Comparison of ENCODE assay signal across 11 cellular contexts in genomic region chr6:20366082-20366834, GRCh38. TPM values are rescaled to one million over a fixed set of nuclear protein-coding genes. Genes with fewer than 3 reads are reported as not detected.
DNase-seq lines count a peak whose midpoint lies in the region; ATAC-seq, FAIRE-seq and TF ChIP-seq lines count a peak whose summit lies in the region.
"Had no signal": no experiment of that assay in that cellular context is flagged by ENCODE, and none has a peak within 500 bp of the region (broad histone marks: within the 10 kb centered on the region; RNA-seq: fewer than 3 reads in every experiment).

No MANE protein-coding gene starts in this region.

- FAIRE-seq in small intestine (lab: Jason Lieb, UNC) = no peak
- FAIRE-seq: endothelial cell of umbilical vein had no signal

- peaks cover 61% of the 10 kb centered on the region for H3K4me1 ChIP-seq in CD4-positive, alpha-beta memory T cell (ENCODE audit: insufficient read depth, low read length)
- H3K4me1 ChIP-seq in heart left ventricle = no peaks in the 10 kb centered on the region
- H3K4me1 ChIP-seq in small intestine (ENCODE audit: control insufficient read depth in 2 of 2, insufficient read depth in 1 of 2, low read depth in 1 of 2, low read length in 1 of 2) = peaks cover 3 to 4% of the 10 kb centered on the region in 2 donors
- H3K4me1 ChIP-seq: BE2C had no signal

- peaks cover 47 to 67% (median 57%) of the 10 kb centered on the region in 4 donors for H3K4me1 Mint-ChIP-seq in CD4-positive, alpha-beta memory T cell
- H3K4me1 Mint-ChIP-seq in T-cell (peaks cover 63 to 71% (median 63%) of the 10 kb centered on the region in 3 donors), progenitor cell of endocrine pancreas (ENCODE audit: low read depth) (peaks cover 5% of the 10 kb centered on the region)
- H3K4me1 Mint-ChIP-seq in natural killer cell treated with Interleukin-12 subunit alpha and Interleukin-12 subunit beta and Interleukin-15 and Interleukin-18, amount 100 ng/mL, for 72 hours (ENCODE audit: low read depth in 2 of 2) = peaks cover 57 to 59% of the 10 kb centered on the region in 2 donors

- POLR2A ChIA-PET in CD4-positive, alpha-beta memory T cell (lab: Charles Lee; ENCODE audit: partially characterized antibody) = interaction anchor here (0.7 to 11.8 kb wide), 32 partner anchors 9 to 168 kb away, joined by 3 to 363 read pairs (median 6); partner anchors contain the start of genes CDKAL1 and E2F3
- POLR2A ChIA-PET in T-cell (lab: Charles Lee) = interaction anchor here (1.0 to 2.5 kb wide), 4 partner anchors 30 to 87 kb away, joined by 3 to 24 read pairs (median 7); no protein-coding TSS in a partner anchor

- peaks cover 0 to 2% (median 0%) of the 10 kb centered on the region in 8 donors for H3K9me3 Mint-ChIP-seq in CD4-positive, alpha-beta memory T cell
- H3K9me3 Mint-ChIP-seq in T-cell (peaks cover 0 to 8% (median 4%) of the 10 kb centered on the region in 3 donors), progenitor cell of endocrine pancreas (ENCODE audit: low read depth) (no peaks in the 10 kb centered on the region)
- H3K9me3 Mint-ChIP-seq in natural killer cell treated with Interleukin-12 subunit alpha and Interleukin-12 subunit beta and Interleukin-15 and Interleukin-18, amount 100 ng/mL, for 72 hours = peaks cover 13% of the 10 kb centered on the region

- H3K4me3 Mint-ChIP-seq in CD4-positive, alpha-beta memory T cell = peak overlapping the region; percentile 64 to 91 (median 82)
- H3K4me3 Mint-ChIP-seq in T-cell = peak overlapping the region; percentile 73 to 81 (median 75)
- H3K4me3 Mint-ChIP-seq in natural killer cell treated with Interleukin-12 subunit alpha and Interleukin-12 subunit beta and Interleukin-15 and Interleukin-18, amount 100 ng/mL, for 72 hours = peak overlapping the region; percentile 76
- H3K4me3 Mint-ChIP-seq in progenitor cell of endocrine pancreas (ENCODE audit: low read depth) = no peak overlapping the region

- H3K27ac ChIP-seq in CD4-positive, alpha-beta memory T cell (ENCODE audit: low read depth, low read length) = peak overlapping the region; percentile 42
- H3K27ac ChIP-seq in heart left ventricle (peak overlapping the region in 1 of 12 donors; percentile 51), small intestine (ENCODE audit: low read depth in 1 of 2, low read length in 1 of 2) (peak overlapping the region in 1 of 2 donors; percentile 26)

- 36 to 42% (median 40%) methylated on average over 7 of the region's 7 CpGs for WGBS in heart left ventricle, 4 donors
- WGBS in small intestine, 3 donors = 45 to 70% (median 63%) methylated on average over 7 of the region's 7 CpGs

- no peak for TF ChIP-seq CTCF in progenitor cell of endocrine pancreas (IDR thresholded peaks at IDR 0.05; ENCODE audit: unreplicated experiment)
- TF ChIP-seq CTCF in heart left ventricle (IDR thresholded peaks at IDR 0.05) = no peak

- CTCF ChIA-PET in CD4-positive, alpha-beta memory T cell (lab: Charles Lee; ENCODE audit: partially characterized antibody) = interaction anchor here (0.6 to 6.6 kb wide), 20 partner anchors 8 to 161 kb away, joined by 3 to 48 read pairs (median 4); no protein-coding TSS in a partner anchor
- CTCF ChIA-PET in T-cell (lab: Charles Lee) = interaction anchor here (0.6 to 2.0 kb wide), 7 partner anchors 29 to 92 kb away, joined by 3 to 14 read pairs (median 3); no protein-coding TSS in a partner anchor

- no peaks in the 10 kb centered on the region for H3K27me3 Mint-ChIP-seq in CD4-positive, alpha-beta memory T cell
- H3K27me3 Mint-ChIP-seq in T-cell (no peaks in the 10 kb centered on the region), progenitor cell of endocrine pancreas (peaks cover 4% of the 10 kb centered on the region)
- no peaks in the 10 kb centered on the region for H3K27me3 Mint-ChIP-seq in natural killer cell treated with Interleukin-12 subunit alpha and Interleukin-12 subunit beta and Interleukin-15 and Interleukin-18, amount 100 ng/mL, for 72 hours

- intact Hi-C loops in CD4-positive, alpha-beta memory T cell (cut with micrococcal nuclease) = loop anchor here (1.0 kb wide), 3 partner anchors 35 to 75 kb away; partner anchors contain the start of gene E2F3
- intact Hi-C loops in heart left ventricle (cut with DNase I) = no loop called here

- H3K4me3 ChIP-seq in CD4-positive, alpha-beta memory T cell (ENCODE audit: low read length in 2 of 2) = peak overlapping the region; percentile 6 to 21
- H3K4me3 ChIP-seq in heart left ventricle (no peak overlapping the region), small intestine (ENCODE audit: low read depth in 1 of 2, low read length in 2 of 2) (no peak overlapping the region)

- H3K36me3 Mint-ChIP-seq in CD4-positive, alpha-beta memory T cell = no peaks in the 10 kb centered on the region
- H3K36me3 Mint-ChIP-seq in T-cell (no peaks in the 10 kb centered on the region), progenitor cell of endocrine pancreas (ENCODE audit: insufficient read depth) (no peaks in the 10 kb centered on the region)
- H3K36me3 Mint-ChIP-seq in natural killer cell treated with Interleukin-12 subunit alpha and Interleukin-12 subunit beta and Interleukin-15 and Interleukin-18, amount 100 ng/mL, for 72 hours = no peaks in the 10 kb centered on the region

- no peaks in the 10 kb centered on the region for H3K9me3 ChIP-seq in CD4-positive, alpha-beta memory T cell (ENCODE audit: control insufficient read depth in 1 of 2, low read length in 2 of 2)
- H3K9me3 ChIP-seq in heart left ventricle (no peaks in the 10 kb centered on the region), small intestine (ENCODE audit: control insufficient read depth, low read depth) (no peaks in the 10 kb centered on the region)
- H3K9me3 ChIP-seq: BE2C had no signal

- peak; percentile 86 to 94 (median 92) for ATAC-seq in T-cell (replicated peaks in 1 of 4)
- peak; percentile 66 to 73 for ATAC-seq in natural killer cell treated with Interleukin-12 subunit alpha and Interleukin-12 subunit beta and Interleukin-15 and Interleukin-18, amount 100 ng/mL, for 72 hours
- no peak for ATAC-seq in HG02623 (IDR thresholded peaks at IDR 0.05; ENCODE audit: unreplicated experiment)
- no peak for ATAC-seq in heart left ventricle

- no peak for TF ChIP-seq POLR2A in heart left ventricle (IDR thresholded peaks at IDR 0.05)

- no peaks in the 10 kb centered on the region for H3K36me3 ChIP-seq in CD4-positive, alpha-beta memory T cell (ENCODE audit: insufficient read depth, low read length)
- H3K36me3 ChIP-seq in heart left ventricle = no peaks in the 10 kb centered on the region
- H3K36me3 ChIP-seq in small intestine (ENCODE audit: control insufficient read depth in 2 of 2, insufficient read depth in 2 of 2, low read length in 2 of 2) = no peaks in the 10 kb centered on the region
- H3K36me3 ChIP-seq: BE2C had no signal

- peak overlapping the region; percentile 86 to 97 (median 92) for H3K27ac Mint-ChIP-seq in CD4-positive, alpha-beta memory T cell
- H3K27ac Mint-ChIP-seq in T-cell (peak overlapping the region; percentile 99 to 100), progenitor cell of endocrine pancreas (no peak overlapping the region)
- H3K27ac Mint-ChIP-seq in natural killer cell treated with Interleukin-12 subunit alpha and Interleukin-12 subunit beta and Interleukin-15 and Interleukin-18, amount 100 ng/mL, for 72 hours = peak overlapping the region; percentile 85 to 86

- peak; percentile 37 to 48 (median 44) for DNase-seq in CD4-positive, alpha-beta memory T cell
- DNase-seq in T-cell (peak; percentile 24 to 81 (median 48)), progenitor cell of endocrine pancreas (ENCODE audit: low spot score, unreplicated experiment) (no peak), heart left ventricle (no peak), small intestine (no peak)
- DNase-seq in activated effector memory CD4-positive, alpha-beta T cell treated with Interleukin-2 at 50 U/mL for 16 hours = peak; percentile 59
- DNase-seq in natural killer cell treated with Interleukin-12 subunit alpha and Interleukin-12 subunit beta and Interleukin-15 and Interleukin-18, amount 100 ng/mL, for 72 hours (ENCODE audit: low spot score) = peak; percentile 69
- DNase-seq: BE2C, KG1 had no signal

- H3K27me3 ChIP-seq in CD4-positive, alpha-beta memory T cell (ENCODE audit: insufficient read depth, low read length) = no peaks in the 10 kb centered on the region
- peaks cover 0 to 6% (median 0%) of the 10 kb centered on the region in 9 donors for H3K27me3 ChIP-seq in heart left ventricle
- H3K27me3 ChIP-seq in small intestine (ENCODE audit: control insufficient read depth in 2 of 2, insufficient read depth in 2 of 2, low read length in 2 of 2) = no peaks in the 10 kb centered on the region

RNA-seq across cellular contexts. Expression of gene E2F3, which starts 35.4 kb away (rescaled TPM):
- 10 to 100 TPM; 25.2 to 25.5 TPM for total RNA-seq in CD4-positive, alpha-beta memory T cell
- 1 to 10 TPM; 1.3 to 5.3 TPM for polyA plus RNA-seq in CD4-positive, alpha-beta memory T cell
- total RNA-seq in T-cell = 10 to 100 TPM in 4 of 5 donors, 1 to 10 TPM in 1; 9.6 to 28.2 (median 23.1) TPM
- total RNA-seq in natural killer cell treated with Interleukin-12 subunit alpha and Interleukin-12 subunit beta and Interleukin-15 and Interleukin-18, amount 100 ng/mL, for 72 hours = 10 to 100 TPM; 24.2 to 37.4 TPM
- 32.5 and 33.2 TPM in 2 replicates for total RNA-seq in progenitor cell of endocrine pancreas
- total RNA-seq in heart left ventricle = 10 to 100 TPM in 1 of 9 donors, 1 to 10 TPM in 8; 4.2 to 13.8 (median 6.8) TPM
- polyA plus RNA-seq in heart left ventricle = 1 to 10 TPM; 2.7 to 5.6 TPM
- 1 to 10 TPM; 1.8 to 6.6 (median 2.2) TPM for polyA plus RNA-seq in small intestine

Comparison
In these comparisons a context has a peak if more than half of its experiments do, and no peak if none do; other contexts are left out.
1. DNase-seq: peak in CD4-positive, alpha-beta memory T cell (5 of 5), T-cell (34 of 34), activated effector memory CD4-positive, alpha-beta T cell treated with Interleukin-2 at 50 U/mL for 16 hours (single experiment) and natural killer cell treated with Interleukin-12 subunit alpha and Interleukin-12 subunit beta and Interleukin-15 and Interleukin-18, amount 100 ng/mL, for 72 hours (single experiment); none in progenitor cell of endocrine pancreas (single experiment), heart left ventricle (0 of 5) and small intestine (single experiment).
2. H3K4me3 ChIP-seq: peak in CD4-positive, alpha-beta memory T cell (2 of 2); none in heart left ventricle (0 of 12) and small intestine (0 of 2).
3. ATAC-seq: peak in T-cell (4 of 4) and natural killer cell treated with Interleukin-12 subunit alpha and Interleukin-12 subunit beta and Interleukin-15 and Interleukin-18, amount 100 ng/mL, for 72 hours (2 of 2); none in HG02623 (single experiment) and heart left ventricle (0 of 4).